Comparison of ENCODE assay signal across 1 cellular context in genomic region chr1:35573776-35574654, GRCh38.
TF ChIP-seq lines count a peak whose summit lies in the region.

No MANE protein-coding gene starts in this region.

TF ChIP-seq in HCT116, 20 proteins besides CTCF, POLR2A, EP300 and RAD21 (continued from another document):
- no peak for TF ChIP-seq REST (IDR thresholded peaks at IDR 0.05; ENCODE audit: low read depth)
